Comparison of ENCODE assay signal across 14 cellular contexts in the genomic region with DNA sequence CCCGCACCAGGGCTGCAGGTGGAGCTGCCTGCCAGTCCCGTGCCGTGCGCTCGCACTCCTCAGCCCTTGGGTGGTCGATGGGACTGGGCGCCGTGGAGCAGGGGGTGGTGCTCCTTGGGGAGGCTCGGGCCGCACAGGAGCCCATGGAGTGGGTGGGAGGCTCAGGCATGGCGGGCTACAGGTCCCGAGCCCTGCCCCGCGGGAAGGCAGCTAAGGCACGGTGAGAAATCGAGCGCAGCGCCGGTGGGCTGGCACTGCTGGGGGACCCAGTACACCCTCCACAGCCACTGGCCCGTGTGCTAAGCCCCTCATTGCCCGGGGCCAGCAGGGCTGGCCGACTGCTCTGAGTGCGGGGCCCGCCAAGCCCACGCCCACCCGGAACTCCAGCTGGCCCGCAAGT. TPM values are rescaled to one million over a fixed set of nuclear protein-coding genes. Genes with fewer than 3 reads are reported as not detected.
"Had no signal": no experiment of that assay in that cellular context is flagged by ENCODE, and none has a peak within 500 bp of the region (broad histone marks: within the 10 kb centered on the region; RNA-seq: fewer than 3 reads in every experiment).

No MANE protein-coding gene starts in this region.

RNA-seq across cellular contexts. Expression of gene DCC, which starts 26.9 kb away (rescaled TPM):
- total RNA-seq: activated naive CD4-positive, alpha-beta T cell treated with anti-CD3 and anti-CD28 coated beads for 36 hours; activated naive CD4-positive, alpha-beta T cell treated with anti-CD3 and anti-CD28 coated beads, Interleukin-2, amount 50 U/mL, for 72 hours; activated naive CD8-positive, alpha-beta T cell treated with anti-CD3 and anti-CD28 coated beads for 36 hours; activated naive CD8-positive, alpha-beta T cell treated with anti-CD3 and anti-CD28 coated beads, Interleukin-2, amount 10 ng/mL, durations not matched to agents 7 days and 5 days; activated T-cell treated with anti-CD3 and anti-CD28 coated beads, Interleukin-2, amount 50 U/mL, for 4 hours; activated T-cell treated with anti-CD3 and anti-CD28 coated beads, Interleukin-2, amount 50 U/mL, for 72 hours; activated T-helper 1 cell treated with anti-CD3 and anti-CD28 coated beads, Interleukin-12 subunit alpha, Interleukin-12 subunit beta, Interleukin-2, Interleukin-4 antibody, amounts not matched to agents 30 ng/mL and 10 ng/mL and 1 ng/mL, durations not matched to agents 14 hours and 24 hours and 36 hours; activated T-helper 17 cell treated with anti-CD3 and anti-CD28 coated beads, Interleukin-2, amount 50 U/mL, for 72 hours; activated T-helper 2 cell treated with anti-CD3 and anti-CD28 coated beads, Interferon-gamma antibody, Interleukin-2, Interleukin-4, amounts not matched to agents 10 μg/mL and 5 μg/mL and 100 μg/mL, durations not matched to agents 14 hours and 24 hours and 36 hours; ascending aorta; bronchial epithelial cell; cardiac septum; chondrocyte had no signal
- polyA plus RNA-seq: aorta had no signal
